In genomic region chr10:51588984-51589383, GRCh38 we compare ENCODE assay signal across 9 cellular contexts.
"Had no signal": no experiment of that assay in that cellular context is flagged by ENCODE, and none has a peak within 500 bp of the region (broad histone marks: within the 10 kb centered on the region; RNA-seq: fewer than 3 reads in every experiment).

No MANE protein-coding gene starts in this region.

- H3K4me1 ChIP-seq: HAP-1 had no signal

- H2AFZ ChIP-seq: GM23248 had no signal

- ATAC-seq: HCT116, HepG2 had no signal

- H3K9me3 ChIP-seq: HAP-1 had no signal

- H3K4me1 Mint-ChIP-seq: IgD-negative memory B cell had no signal

- H3K27ac Mint-ChIP-seq: HFFc6, IgD-negative memory B cell had no signal

- H3K4me3 ChIP-seq: GM23248, HAP-1 had no signal

- H3K4me3 Mint-ChIP-seq: HFFc6, IgD-negative memory B cell had no signal

- H3K27ac ChIP-seq: GM23248, HL-60 had no signal

- H3K9me3 Mint-ChIP-seq: HFFc6 had no signal

- H3K36me3 Mint-ChIP-seq: IgD-negative memory B cell had no signal

- H3K36me3 ChIP-seq: HAP-1 had no signal

- H3K9ac ChIP-seq: GM23248 had no signal

- H3K27me3 Mint-ChIP-seq: IgD-negative memory B cell had no signal

- DNase-seq: GM23248, H7, HFFc6, KBM-7 had no signal
